Comparison of ENCODE assay signal across 22 cellular contexts in the genomic region with DNA sequence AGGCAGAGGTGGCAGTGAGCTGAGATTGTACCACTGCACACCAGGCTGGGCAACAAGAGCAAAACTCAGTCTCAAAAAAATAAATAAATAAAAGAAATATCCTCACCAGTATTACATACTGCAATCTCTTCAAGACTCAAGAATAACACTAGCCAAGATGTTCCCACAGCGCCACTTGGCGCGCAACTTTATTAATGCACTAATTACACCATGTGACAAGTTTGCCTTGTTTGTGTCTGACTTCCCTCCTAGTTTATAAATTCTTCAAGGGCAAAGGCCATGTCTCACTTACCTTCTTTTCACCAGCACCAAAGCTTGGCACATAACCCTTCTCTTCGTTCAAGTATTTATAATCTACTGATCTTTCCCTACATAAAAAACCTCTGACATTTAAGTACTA. TPM values are rescaled to one million over a fixed set of nuclear protein-coding genes. Genes with fewer than 3 reads are reported as not detected.
A peak's percentile ranks its signal among the peaks of the same experiment; 100 is the strongest.
DNase-seq lines count a peak whose midpoint lies in the region; ATAC-seq and TF ChIP-seq lines count a peak whose summit lies in the region.
"Had no signal": no experiment of that assay in that cellular context is flagged by ENCODE, and none has a peak within 500 bp of the region (broad histone marks: within the 10 kb centered on the region; RNA-seq: fewer than 3 reads in every experiment).

No MANE protein-coding gene starts in this region.

- peaks cover 38 to 72% (median 52%) of the 10 kb centered on the region in 4 donors for H3K4me1 Mint-ChIP-seq in CD4-positive, CD25-positive, alpha-beta regulatory T cell
- peaks cover 41 to 70% (median 62%) of the 10 kb centered on the region in 7 donors for H3K4me1 Mint-ChIP-seq in naive thymus-derived CD4-positive, alpha-beta T cell

- DNase-seq in CD4-positive, CD25-positive, alpha-beta regulatory T cell, result no peak
- no peak for DNase-seq in DND-41
- DNase-seq in mammary epithelial cell, result peak; percentile 23
- DNase-seq in naive thymus-derived CD4-positive, alpha-beta T cell, result no peak
- DNase-seq in MV-4-11 (lab: John Stamatoyannopoulos, UW), result no peak
- no peak for DNase-seq in nucleus accumbens (lab: John Stamatoyannopoulos, UW)
- DNase-seq: aorta; caudate nucleus; COR-L47; HCEC 1CT; NCI-H1417; NCI-H2107; RPMI8226; SK-N-SH; stimulated activated CD4-positive, alpha-beta T cell treated with anti-CD3 and anti-CD28 coated beads, Interleukin-2, amount 100 ng/mL, for 48 hours had no signal

- H3K4me3 Mint-ChIP-seq in CD4-positive, CD25-positive, alpha-beta regulatory T cell, result peak overlapping the region in 2 of 4 donors; percentile 44 to 63
- peak overlapping the region in 6 of 10 donors; percentile 10 to 64 (median 31) for H3K4me3 Mint-ChIP-seq in naive thymus-derived CD4-positive, alpha-beta T cell
- H3K4me3 Mint-ChIP-seq: WTC11 had no signal

- no peaks in the 10 kb centered on the region for H3K27me3 Mint-ChIP-seq in CD4-positive, CD25-positive, alpha-beta regulatory T cell
- H3K27me3 Mint-ChIP-seq in naive thymus-derived CD4-positive, alpha-beta T cell, result no peaks in the 10 kb centered on the region
- H3K27me3 Mint-ChIP-seq: stimulated activated naive CD8-positive, alpha-beta T cell treated with anti-CD3 and anti-CD28 coated beads, Interleukin-15, Interleukin-2, amounts not matched to agents 100 ng/mL and 50 ng/mL, for 24 hours had no signal

- H3K36me3 Mint-ChIP-seq in CD4-positive, CD25-positive, alpha-beta regulatory T cell, result peaks cover 42% of the 10 kb centered on the region
- peaks cover 9 to 41% (median 36%) of the 10 kb centered on the region in 5 donors for H3K36me3 Mint-ChIP-seq in naive thymus-derived CD4-positive, alpha-beta T cell

- no peak overlapping the region for H3K9ac ChIP-seq in DND-41 (ENCODE audit: low read depth, low read length)
- no peak overlapping the region for H3K9ac ChIP-seq in mammary epithelial cell (ENCODE audit: insufficient read depth, low read length)
- H3K9ac ChIP-seq: SK-N-SH had no signal

- H2AFZ ChIP-seq in DND-41 (ENCODE audit: low read depth, low read length) (no peak overlapping the region), mammary epithelial cell (ENCODE audit: low read depth, low read length) (no peak overlapping the region)

- H3K9me3 ChIP-seq in CD4-positive, CD25-positive, alpha-beta regulatory T cell (ENCODE audit: control insufficient read depth in 2 of 2, low read length in 2 of 2), result no peaks in the 10 kb centered on the region
- H3K9me3 ChIP-seq in DND-41 (ENCODE audit: insufficient read depth, low read length, severe bottlenecking) (no peaks in the 10 kb centered on the region), mammary epithelial cell (replicated peaks; ENCODE audit: insufficient read depth, low read length) (no peaks in the 10 kb centered on the region)
- no peaks in the 10 kb centered on the region for H3K9me3 ChIP-seq in naive thymus-derived CD4-positive, alpha-beta T cell (ENCODE audit: control insufficient read depth in 2 of 3, low read length in 3 of 3)
- H3K9me3 ChIP-seq: SK-N-SH had no signal

- H3K79me2 ChIP-seq in DND-41 (ENCODE audit: insufficient read depth, low read length), result peaks cover 94% of the 10 kb centered on the region
- peaks cover 92% of the 10 kb centered on the region for H3K79me2 ChIP-seq in mammary epithelial cell (ENCODE audit: insufficient read depth, low read length)

- POLR2A ChIA-PET in naive thymus-derived CD4-positive, alpha-beta T cell (lab: Charles Lee), result interaction anchor here (1.0 to 12.1 kb wide), 4 partner anchors 12 to 58 kb away, joined by 3 to 164 read pairs (median 36); no protein-coding TSS in a partner anchor

- no peak overlapping the region for H3K4me3 ChIP-seq in CD4-positive, CD25-positive, alpha-beta regulatory T cell (ENCODE audit: low read depth, low read length)
- H3K4me3 ChIP-seq in DND-41 (ENCODE audit: low read depth in 1 of 2, low read length in 2 of 2) (no peak overlapping the region), mammary epithelial cell (replicated peaks in 1 of 3; ENCODE audit: insufficient read depth in 1 of 3, low read depth in 2 of 3, low read length in 3 of 3) (no peak overlapping the region)
- H3K4me3 ChIP-seq in naive thymus-derived CD4-positive, alpha-beta T cell (ENCODE audit: low read length), result no peak overlapping the region
- H3K4me3 ChIP-seq: skin epidermis had no signal

- dilution Hi-C loops in mammary epithelial cell (cut with HindIII; ENCODE audit: low sequenced_read_pairs), result loop anchor here (5.0 to 10.0 kb wide), 2 partner anchors 53 to 105 kb away; partner anchors contain the start of gene PPP2CA

- 97% methylated on average over 4 of the region's 4 CpGs for WGBS in mammary epithelial cell (ENCODE audit: low coverage, missing lambda C conversion rate)

- H3K4me2 ChIP-seq in DND-41 (ENCODE audit: insufficient read depth, low read length) (no peak overlapping the region), mammary epithelial cell (ENCODE audit: insufficient read depth, low read depth, low read length) (no peak overlapping the region)
- H3K4me2 ChIP-seq: SK-N-SH had no signal

- H4K20me1 ChIP-seq in DND-41 (ENCODE audit: insufficient read depth, low read length) (peaks cover 63% of the 10 kb centered on the region), mammary epithelial cell (ENCODE audit: insufficient read depth, low read length) (peaks cover 2% of the 10 kb centered on the region)

- H3K27me3 ChIP-seq in CD4-positive, CD25-positive, alpha-beta regulatory T cell (ENCODE audit: control insufficient read depth, insufficient read depth, low read length), result no peaks in the 10 kb centered on the region
- H3K27me3 ChIP-seq in DND-41 (ENCODE audit: insufficient read depth, low read length, poor library complexity), result no peaks in the 10 kb centered on the region
- no peaks in the 10 kb centered on the region for H3K27me3 ChIP-seq in mammary epithelial cell (ENCODE audit: insufficient read depth, low read length)
- no peaks in the 10 kb centered on the region for H3K27me3 ChIP-seq in naive thymus-derived CD4-positive, alpha-beta T cell (ENCODE audit: control insufficient read depth in 2 of 2, insufficient read depth in 2 of 2, low read length in 2 of 2)

- CTCF ChIA-PET in mammary epithelial cell (lab: Charles Lee; ENCODE audit: low non-redundant PET), result no interaction called here
- CTCF ChIA-PET in naive thymus-derived CD4-positive, alpha-beta T cell (lab: Charles Lee), result no interaction called here

- no peak for ATAC-seq in CD4-positive, CD25-positive, alpha-beta regulatory T cell (ENCODE audit: low read depth in 2 of 2)
- ATAC-seq in DND-41 (ENCODE audit: insufficient read depth, low read depth) (no peak), GM19463 (IDR thresholded peaks at IDR 0.05; ENCODE audit: unreplicated experiment) (no peak)
- no peak for ATAC-seq in naive thymus-derived CD4-positive, alpha-beta T cell
- ATAC-seq: esophagus mucosa, WTC11 had no signal

- H3K9me3 Mint-ChIP-seq in CD4-positive, CD25-positive, alpha-beta regulatory T cell, result no peaks in the 10 kb centered on the region
- H3K9me3 Mint-ChIP-seq in naive thymus-derived CD4-positive, alpha-beta T cell, result peaks cover 0 to 13% (median 0%) of the 10 kb centered on the region in 11 donors
- H3K9me3 Mint-ChIP-seq: activated T-helper 2 cell treated with anti-CD3 and anti-CD28 coated beads, Interferon-gamma antibody, Interleukin-2, Interleukin-4, amounts not matched to agents 10 μg/mL and 5 μg/mL and 100 μg/mL, durations not matched to agents 14 hours and 24 hours and 36 hours; stimulated activated naive CD8-positive, alpha-beta T cell treated with anti-CD3 and anti-CD28 coated beads, Interleukin-15, Interleukin-2, amounts not matched to agents 100 ng/mL and 50 ng/mL, for 24 hours; WTC11 had no signal

- intact Hi-C loops in mammary epithelial cell (cut with micrococcal nuclease), result loop anchor here (10.0 kb wide), 1 partner anchor 263 kb away; no protein-coding TSS in a partner anchor
- intact Hi-C loops in naive thymus-derived CD4-positive, alpha-beta T cell (cut with micrococcal nuclease), result no loop called here

- H3K4me1 ChIP-seq in CD4-positive, CD25-positive, alpha-beta regulatory T cell (ENCODE audit: control insufficient read depth, insufficient read depth, low read length, poor library complexity, severe bottlenecking), result peaks cover 36% of the 10 kb centered on the region
- H3K4me1 ChIP-seq in DND-41 (ENCODE audit: insufficient read depth, low read length) (peaks cover 26% of the 10 kb centered on the region), mammary epithelial cell (ENCODE audit: insufficient read depth, low read length) (peaks cover 8% of the 10 kb centered on the region)
- H3K4me1 ChIP-seq in naive thymus-derived CD4-positive, alpha-beta T cell (ENCODE audit: control insufficient read depth in 2 of 2, insufficient read depth in 2 of 2, low read length in 2 of 2), result peaks cover 18 to 25% of the 10 kb centered on the region in 2 donors

- TF ChIP-seq CTCF in DND-41 (IDR thresholded peaks at IDR 0.05; ENCODE audit: borderline replicate concordance, extremely low read depth, low read length, poor library complexity, severe bottlenecking) (peak; percentile 3), mammary epithelial cell (conservative IDR thresholded peaks at IDR 0.05 in 1 of 2, IDR thresholded peaks at IDR 0.05 in 1 of 2; ENCODE audit: extremely low read depth in 1 of 2, insufficient read depth in 1 of 2, low read depth in 1 of 2, low read length in 2 of 2) (no peak)

- in situ Hi-C loops in mammary epithelial cell (cut with MboI; ENCODE audit: low sequenced_read_pairs in 2 of 2), result no loop called here

- peaks cover 54% of the 10 kb centered on the region for H3K36me3 ChIP-seq in CD4-positive, CD25-positive, alpha-beta regulatory T cell (ENCODE audit: control insufficient read depth, insufficient read depth, low read length)
- H3K36me3 ChIP-seq in DND-41 (ENCODE audit: insufficient read depth, low read length), result peaks cover 71% of the 10 kb centered on the region
- H3K36me3 ChIP-seq in mammary epithelial cell (ENCODE audit: insufficient read depth, low read length), result peaks cover 29% of the 10 kb centered on the region
- peaks cover 7 to 56% (median 27%) of the 10 kb centered on the region in 3 experiments for H3K36me3 ChIP-seq in naive thymus-derived CD4-positive, alpha-beta T cell (ENCODE audit: control insufficient read depth in 2 of 3, insufficient read depth in 3 of 3, low read length in 3 of 3)

- H3K27ac ChIP-seq in CD4-positive, CD25-positive, alpha-beta regulatory T cell (ENCODE audit: insufficient read depth, low read length, poor library complexity, severe bottlenecking), result no peak overlapping the region
- H3K27ac ChIP-seq in DND-41 (ENCODE audit: low read length), result no peak overlapping the region
- H3K27ac ChIP-seq in mammary epithelial cell (ENCODE audit: insufficient read depth, low read depth, low read length), result no peak overlapping the region
- H3K27ac ChIP-seq in naive thymus-derived CD4-positive, alpha-beta T cell (ENCODE audit: low read depth, low read length), result no peak overlapping the region

- no TSS peak for BruUV-seq in mammary epithelial cell (replicated peaks; lab: Mats Ljungman, UMichigan)

- peak overlapping the region in 2 of 3 donors; percentile 39 to 82 for H3K27ac Mint-ChIP-seq in CD4-positive, CD25-positive, alpha-beta regulatory T cell
- H3K27ac Mint-ChIP-seq in naive thymus-derived CD4-positive, alpha-beta T cell, result peak overlapping the region in 6 of 9 donors; percentile 6 to 78 (median 55)
- H3K27ac Mint-ChIP-seq: activated T-helper 2 cell treated with anti-CD3 and anti-CD28 coated beads, Interferon-gamma antibody, Interleukin-2, Interleukin-4, amounts not matched to agents 10 μg/mL and 5 μg/mL and 100 μg/mL, durations not matched to agents 14 hours and 24 hours and 36 hours; stimulated activated naive CD8-positive, alpha-beta T cell treated with anti-CD3 and anti-CD28 coated beads, Interleukin-15, Interleukin-2, amounts not matched to agents 100 ng/mL and 50 ng/mL, for 24 hours; WTC11 had no signal

RNA-seq across cellular contexts. Expression of gene SKP1, which starts 4.8 kb away (rescaled TPM):
- 310 TPM for total RNA-seq in CD4-positive, CD25-positive, alpha-beta regulatory T cell
- 1,000 to 10,000 TPM; 1,181 to 1,272 (median 1,236) TPM for polyA plus RNA-seq in CD4-positive, CD25-positive, alpha-beta regulatory T cell
- 100 to 1,000 TPM; 146 to 231 TPM for total RNA-seq in mammary epithelial cell
- 389 TPM for polyA plus RNA-seq in mammary epithelial cell
- 130 TPM for polyA minus RNA-seq in mammary epithelial cell
- 100 to 1,000 TPM; 224 to 287 (median 268) TPM for total RNA-seq in naive thymus-derived CD4-positive, alpha-beta T cell
- polyA plus RNA-seq in naive thymus-derived CD4-positive, alpha-beta T cell, result 1,000 to 10,000 TPM; 1,257 to 1,361 TPM

RNA-seq across cellular contexts. Expression of gene PPP2CA, which starts 53.9 kb away (rescaled TPM):
- total RNA-seq in CD4-positive, CD25-positive, alpha-beta regulatory T cell, result 223 TPM
- 100 to 1,000 TPM; 221 to 276 (median 243) TPM for polyA plus RNA-seq in CD4-positive, CD25-positive, alpha-beta regulatory T cell
- 100 to 1,000 TPM in 1 of 2 donors, 10 to 100 TPM in 1; 80.7 to 170 TPM for total RNA-seq in mammary epithelial cell
- 135 TPM for polyA plus RNA-seq in mammary epithelial cell
- polyA minus RNA-seq in mammary epithelial cell, result 84.7 TPM
- total RNA-seq in naive thymus-derived CD4-positive, alpha-beta T cell, result 100 to 1,000 TPM in 3 of 5 experiments, 10 to 100 TPM in 2; 89.5 to 168 (median 132) TPM
- polyA plus RNA-seq in naive thymus-derived CD4-positive, alpha-beta T cell, result 100 to 1,000 TPM; 145 to 168 TPM

RNA-seq across cellular contexts. Expression of gene TCF7, which starts 57.5 kb away (rescaled TPM):
- 234 TPM for total RNA-seq in CD4-positive, CD25-positive, alpha-beta regulatory T cell
- polyA plus RNA-seq in CD4-positive, CD25-positive, alpha-beta regulatory T cell, result 100 to 1,000 TPM in 1 of 4 donors, 10 to 100 TPM in 3; 55.4 to 118 (median 79.9) TPM
- total RNA-seq in mammary epithelial cell, result 1 to 10 TPM; 3.3 to 6.5 TPM
- 2.0 TPM for polyA plus RNA-seq in mammary epithelial cell
- 18.8 TPM for polyA minus RNA-seq in mammary epithelial cell
- total RNA-seq in naive thymus-derived CD4-positive, alpha-beta T cell, result 1,000 to 10,000 TPM in 2 of 5 experiments, 100 to 1,000 TPM in 3; 203 to 1,066 (median 643) TPM
- polyA plus RNA-seq in naive thymus-derived CD4-positive, alpha-beta T cell, result 100 to 1,000 TPM; 356 to 560 TPM
- total RNA-seq: HT1080 had no signal

Comparison
In these comparisons a context has a peak if more than half of its experiments do, and no peak if none do; other contexts are left out.
1. RNA of gene TCF7, which starts 57.5 kb away (total RNA-seq): 203 to 1,066 TPM in naive thymus-derived CD4-positive, alpha-beta T cell and 234 TPM in CD4-positive, CD25-positive, alpha-beta regulatory T cell (single experiment); 3.3 to 6.5 TPM in mammary epithelial cell; every median in the first group is over 10 times any median in the second.